Comparison of ENCODE assay signal across 30 cellular contexts in genomic region chr17:9948967-9949366, GRCh38. TPM values are rescaled to one million over a fixed set of nuclear protein-coding genes. Genes with fewer than 3 reads are reported as not detected.
DNase-seq lines count a peak whose midpoint lies in the region; ATAC-seq, FAIRE-seq and TF ChIP-seq lines count a peak whose summit lies in the region.
"Had no signal": no experiment of that assay in that cellular context is flagged by ENCODE, and none has a peak within 500 bp of the region (broad histone marks: within the 10 kb centered on the region; RNA-seq: fewer than 3 reads in every experiment).

No MANE protein-coding gene starts in this region.

- H3K9ac ChIP-seq in liver (ENCODE audit: low read depth in 1 of 2, low read length in 2 of 2) (no peak overlapping the region), HepG2 (ENCODE audit: insufficient read depth, low read depth, low read length) (no peak overlapping the region), kidney (ENCODE audit: low read length in 2 of 2) (no peak overlapping the region)
- H3K9ac ChIP-seq: BLaER1 had no signal

- BruUV-seq in HepG2 (replicated peaks; lab: Mats Ljungman, UMichigan): no TSS peak

- H3K4me2 ChIP-seq in HepG2 (ENCODE audit: low read depth, low read length): no peak overlapping the region
- H3K4me2 ChIP-seq: BLaER1 had no signal

- no peaks in the 10 kb centered on the region for H4K20me1 ChIP-seq in HepG2 (ENCODE audit: insufficient read depth, low read length)

- POLR2A ChIA-PET in HepG2 (lab: Yijun Ruan, JAX): no interaction called here

- ATAC-seq in HepG2 (no peak), left ventricle myocardium superior (peak; percentile 54), psoas muscle (peak in 2 of 4 donors; percentile 35 to 36), gastrocnemius medialis (no peak)
- ATAC-seq: GM12878, PC-3 had no signal

- intact Hi-C loops in HepG2 (cut with micrococcal nuclease; ENCODE audit: unreplicated experiment) (no loop called here), left ventricle myocardium superior (cut with micrococcal nuclease) (no loop called here), psoas muscle (cut with DNase I) (no loop called here), kidney (cut with DNase I) (no loop called here), gastrocnemius medialis (cut with DNase I; ENCODE audit: low total_unique reads) (no loop called here), ovary (cut with DNase I) (no loop called here)

- no peaks in the 10 kb centered on the region for H3K4me1 ChIP-seq in liver (ENCODE audit: control insufficient read depth in 4 of 4, insufficient read depth in 4 of 4, low read length in 3 of 4)
- H3K4me1 ChIP-seq in HepG2 (ENCODE audit: insufficient read depth, low read length): no peaks in the 10 kb centered on the region
- no peaks in the 10 kb centered on the region for H3K4me1 ChIP-seq in psoas muscle
- H3K4me1 ChIP-seq in kidney (ENCODE audit: control insufficient read depth in 1 of 2, insufficient read depth in 1 of 2, low read depth in 1 of 2, low read length in 2 of 2): no peaks in the 10 kb centered on the region
- no peaks in the 10 kb centered on the region for H3K4me1 ChIP-seq in gastrocnemius medialis
- no peaks in the 10 kb centered on the region for H3K4me1 ChIP-seq in ovary (ENCODE audit: insufficient read depth)
- H3K4me1 ChIP-seq: BLaER1, HAP-1 had no signal

- H3K27me3 ChIP-seq in liver (ENCODE audit: control insufficient read depth in 4 of 4, insufficient read depth in 4 of 4, low read length in 3 of 4) (no peaks in the 10 kb centered on the region), HepG2 (ENCODE audit: control insufficient read depth in 1 of 2, insufficient read depth in 2 of 2, low read length in 2 of 2) (peaks cover 1 to 31% of the 10 kb centered on the region in 2 experiments; a peak in 2 of 5 replicates), psoas muscle (ENCODE audit: insufficient read depth in 3 of 3, low read length in 2 of 3) (no peaks in the 10 kb centered on the region), gastrocnemius medialis (no peaks in the 10 kb centered on the region), ovary (no peaks in the 10 kb centered on the region)
- H3K27me3 ChIP-seq: BLaER1, MG63 had no signal

- in situ Hi-C loops in HepG2 (cut with HindIII; ENCODE audit: extremely low pct_ligation_motif_present, low pct_unique_long_range_greater_than_20kb) (no loop called here), gastrocnemius medialis (cut with MboI; ENCODE audit: low sequenced_read_pairs in 4 of 4) (no loop called here)

- no peak for TF ChIP-seq POLR2A in HepG2 (IDR thresholded peaks at IDR 0.05; ENCODE audit: insufficient read depth in 1 of 2, low read depth in 2 of 2, low read length in 2 of 2)
- TF ChIP-seq POLR2A in gastrocnemius medialis (IDR thresholded peaks at IDR 0.05): no peak
- no peak for TF ChIP-seq POLR2A in ovary (IDR thresholded peaks at IDR 0.05)

- TF ChIP-seq CTCF in liver (IDR thresholded peaks at IDR 0.05; ENCODE audit: low read depth, low read length, missing input control) (no peak), HepG2 (CRISPR knock-in tag; IDR thresholded peaks at IDR 0.05) (no peak), psoas muscle (IDR thresholded peaks at IDR 0.05) (no peak), kidney (IDR thresholded peaks at IDR 0.05; ENCODE audit: borderline replicate concordance, extremely low read depth, insufficient read depth) (no peak), gastrocnemius medialis (IDR thresholded peaks at IDR 0.05 in 4 of 5, conservative IDR thresholded peaks at IDR 0.05 in 1 of 5) (no peak), ovary (IDR thresholded peaks at IDR 0.05) (no peak)

- CTCF ChIA-PET in HepG2 (lab: Yijun Ruan, JAX; ENCODE audit: low intra/inter-chr PET ratio, low total read pairs): no interaction called here

- DNase-seq in HepG2 (ENCODE audit: low spot score): no peak
- peak; percentile 55 for DNase-seq in left ventricle myocardium superior
- peak; percentile 29 to 74 for DNase-seq in psoas muscle
- DNase-seq in kidney: no peak
- no peak for DNase-seq in gastrocnemius medialis
- no peak for DNase-seq in ovary
- no peak for DNase-seq in superior temporal gyrus (ENCODE audit: extremely low spot score)
- DNase-seq: CD4-positive, CD25-positive, alpha-beta regulatory T cell; GOT3; HFFc6; IMR-90; KG1; MG63; NCI-H1105 treated with DMSO at 0.1 percent for 48 hours; NCI-H146; NCI-H1930; NCI-H2107; NCI-H446; NCI-H524 treated with DMSO at 0.1 percent for 48 hours; NCI-H82; NK-92 treated with Interleukin-12 subunit alpha and Interleukin-12 subunit beta, amount 100 ng/mL, for 24 hours; PC-3 had no signal

- H3K4me3 ChIP-seq in liver (ENCODE audit: low read depth in 1 of 3, low read length in 3 of 3) (no peak overlapping the region), HepG2 (replicated peaks in 1 of 3; ENCODE audit: insufficient read depth in 1 of 3, low read depth in 2 of 3, low read length in 3 of 3) (no peak overlapping the region), psoas muscle (no peak overlapping the region), kidney (ENCODE audit: low read length in 2 of 2) (no peak overlapping the region), gastrocnemius medialis (no peak overlapping the region), ovary (no peak overlapping the region)
- H3K4me3 ChIP-seq: BLaER1, GM12878, HAP-1, MG63 had no signal

- no peaks in the 10 kb centered on the region for H3K79me2 ChIP-seq in HepG2 (ENCODE audit: insufficient read depth, low read length)

- no peak for TF ChIP-seq RAD21 in liver (IDR thresholded peaks at IDR 0.05)
- TF ChIP-seq RAD21 in HepG2 (CRISPR knock-in tag; IDR thresholded peaks at IDR 0.05): no peak

- no peak overlapping the region for H2AFZ ChIP-seq in HepG2 (ENCODE audit: low read length)

- WGBS in liver: 70% methylated on average over 10 of the region's 10 CpGs
- 24% methylated on average over 8 of the region's 10 CpGs for WGBS in HepG2 (ENCODE audit: low lambda C conversion rate)
- 42 to 50% (median 45%) methylated on average over 10 of the region's 10 CpGs for WGBS in psoas muscle, 3 donors
- 77 to 80% (median 80%) methylated on average over 10 of the region's 10 CpGs for WGBS in ovary, 3 donors

- TF ChIP-seq EP300 in HepG2 (IDR thresholded peaks at IDR 0.05; ENCODE audit: low read depth in 2 of 2, low read length in 2 of 2) (no peak), HepG2 (CRISPR knock-in tag; IDR thresholded peaks at IDR 0.05; ENCODE audit: borderline replicate concordance) (no peak), ovary (IDR thresholded peaks at IDR 0.05) (no peak)

- H3K36me3 ChIP-seq in liver (ENCODE audit: control insufficient read depth in 4 of 4, insufficient read depth in 3 of 4, low read depth in 1 of 4, low read length in 3 of 4) (no peaks in the 10 kb centered on the region), HepG2 (replicated peaks in 1 of 2; ENCODE audit: control insufficient read depth in 1 of 2, insufficient read depth in 2 of 2, low read length in 2 of 2) (no peaks in the 10 kb centered on the region), psoas muscle (ENCODE audit: insufficient read depth in 1 of 2, low read depth in 1 of 2) (no peaks in the 10 kb centered on the region), kidney (ENCODE audit: control insufficient read depth in 1 of 2, insufficient read depth in 2 of 2, low read length in 2 of 2) (no peaks in the 10 kb centered on the region), gastrocnemius medialis (no peaks in the 10 kb centered on the region), ovary (no peaks in the 10 kb centered on the region)
- H3K36me3 ChIP-seq: HAP-1, MG63 had no signal

- FAIRE-seq in HepG2 (lab: Jason Lieb, UNC) (no peak), kidney (lab: Jason Lieb, UNC) (no peak)
- FAIRE-seq: A204.1, D721Med, GM12878 had no signal

- H3K9me3 ChIP-seq in liver (ENCODE audit: control insufficient read depth in 4 of 4, low read length in 3 of 4): no peaks in the 10 kb centered on the region
- H3K9me3 ChIP-seq in HepG2 (ENCODE audit: low read length): no peaks in the 10 kb centered on the region
- no peaks in the 10 kb centered on the region for H3K9me3 ChIP-seq in psoas muscle
- no peaks in the 10 kb centered on the region for H3K9me3 ChIP-seq in kidney (ENCODE audit: control insufficient read depth in 1 of 2, low read length in 2 of 2)
- H3K9me3 ChIP-seq in gastrocnemius medialis: no peaks in the 10 kb centered on the region
- H3K9me3 ChIP-seq in ovary: no peaks in the 10 kb centered on the region
- H3K9me3 ChIP-seq: BLaER1, MG63 had no signal

- H3K27ac ChIP-seq in liver (ENCODE audit: low read depth in 1 of 2, low read length in 2 of 2) (no peak overlapping the region), HepG2 (ENCODE audit: extremely low read length, insufficient read depth, low read length) (no peak overlapping the region), psoas muscle (no peak overlapping the region), kidney (ENCODE audit: low read depth in 2 of 2, low read length in 2 of 2) (no peak overlapping the region), gastrocnemius medialis (no peak overlapping the region), ovary (no peak overlapping the region)
- H3K27ac ChIP-seq: BLaER1 had no signal

RNA-seq across cellular contexts. Expression of gene RCVRN, which starts 43.9 kb away (rescaled TPM):
- total RNA-seq in liver (not detected), HepG2 (2016; rRNA removed; fragmentation: Illumina TruSeq; extraction: Trizol) (not detected in 2 replicates), left ventricle myocardium superior (0.12 TPM), psoas muscle (not detected), kidney (not detected), gastrocnemius medialis (not detected), ovary (under 1 TPM in 2 of 7 donors, not detected in 5; 0.22 to 0.82 TPM)
- polyA plus RNA-seq in liver (not detected), HepG2 (2011; rRNA removed) (not detected in 2 replicates), psoas muscle (under 1 TPM in 1 of 3 donors, not detected in 2; 0.23 TPM), kidney (ENCODE audit: insufficient read depth, low read depth, low replicate concordance) (not detected), ovary (under 1 TPM in 1 of 2 donors, not detected in 1; 0.40 TPM)
- total RNA-seq in HepG2 (2016; cell fraction: cytosol; rRNA removed; fragmentation: Illumina TruSeq; extraction: Trizol; ENCODE audit: low read depth): not detected in 2 replicates
- total RNA-seq in HepG2 (2016; cell fraction: insoluble cytoplasmic fraction; rRNA removed; fragmentation: Illumina TruSeq; extraction: Trizol): not detected in 2 replicates
- not detected in 2 replicates for total RNA-seq in HepG2 (2016; cell fraction: membrane; rRNA removed; fragmentation: Illumina TruSeq; extraction: Trizol)
- not detected in 2 replicates for total RNA-seq in HepG2 (2016; cell fraction: nucleus; rRNA removed; fragmentation: Illumina TruSeq; extraction: Trizol)
- not detected in 2 replicates for polyA plus RNA-seq in HepG2 (2011; cell fraction: cytosol; rRNA removed)
- polyA plus RNA-seq in HepG2 (2011; cell fraction: nucleus; rRNA removed): not detected in 2 replicates
- not detected in 2 replicates for polyA plus RNA-seq in HepG2 (2012)
- not detected in 2 replicates for polyA plus RNA-seq in HepG2 (2016; cell fraction: cytosol; fragmentation: Illumina TruSeq; extraction: Trizol; ENCODE audit: low read depth)
- polyA plus RNA-seq in HepG2 (2016; cell fraction: insoluble cytoplasmic fraction; fragmentation: Illumina TruSeq; extraction: Trizol; ENCODE audit: low read depth): not detected in 2 replicates
- polyA plus RNA-seq in HepG2 (2016; cell fraction: membrane; fragmentation: Illumina TruSeq; extraction: Trizol; ENCODE audit: low read depth): not detected in 2 replicates
- not detected in 2 replicates for polyA plus RNA-seq in HepG2 (2016; cell fraction: nucleus; fragmentation: Illumina TruSeq; extraction: Trizol; ENCODE audit: insufficient read depth, low read depth)
- polyA minus RNA-seq in HepG2 (2011; rRNA and poly(A)+ RNA removed; ENCODE audit: low replicate concordance): 0.12 TPM in 1 of 2 replicates, not detected in the other
- polyA minus RNA-seq in HepG2 (2011; cell fraction: cytosol; rRNA and poly(A)+ RNA removed): not detected in 2 replicates
- not detected in 2 replicates for polyA minus RNA-seq in HepG2 (2011; cell fraction: nucleus; rRNA and poly(A)+ RNA removed)
- total RNA-seq: CD4-positive, CD25-positive, alpha-beta regulatory T cell; HFFc6; IMR-90; PC-3; SK-MEL-5 had no signal
- polyA plus RNA-seq: AG04450; CD4-positive, CD25-positive, alpha-beta regulatory T cell; IMR-90 had no signal

Comparison
In these comparisons a context has a peak if more than half of its experiments do, and no peak if none do; other contexts are left out.
1. DNase-seq: peak in left ventricle myocardium superior (single experiment) and psoas muscle (2 of 2); none in HepG2 (single experiment), kidney (single experiment), gastrocnemius medialis (0 of 2), ovary (0 of 5) and superior temporal gyrus (single experiment).